8 cellular contexts compared by ENCODE assay signal in the genomic region with DNA sequence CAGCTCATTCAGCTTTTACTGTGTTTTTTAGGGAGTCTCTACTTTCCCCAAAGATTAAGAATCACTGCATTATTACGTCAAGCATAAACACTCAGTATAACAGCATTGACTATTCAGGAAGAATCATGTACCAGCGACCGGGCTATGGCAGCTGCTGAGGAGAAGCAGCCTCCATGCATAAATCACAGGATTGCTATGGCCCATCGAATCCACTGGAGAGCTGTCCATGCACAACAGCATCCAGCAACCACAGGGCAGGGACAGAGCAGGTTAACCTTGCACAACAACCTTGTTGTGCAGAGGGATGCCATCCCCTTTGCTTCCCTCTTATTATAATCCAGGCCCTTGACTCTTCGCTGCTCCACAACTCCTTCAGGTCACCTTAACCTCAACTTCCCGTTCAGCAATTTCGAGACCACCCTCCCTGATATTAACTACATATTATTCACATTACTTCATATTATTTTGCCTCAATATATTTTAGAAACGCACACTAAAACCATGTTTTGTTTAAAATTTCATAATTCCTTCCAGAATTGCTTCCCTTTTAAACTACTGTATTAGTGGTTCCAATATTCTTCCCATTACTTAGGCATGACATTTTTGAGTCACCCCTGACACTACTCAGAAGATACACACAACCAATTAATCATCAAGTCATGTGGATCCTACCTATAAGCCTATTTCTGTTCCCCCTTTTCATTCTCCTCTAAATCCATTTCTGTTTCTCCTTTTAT. TPM values are rescaled to one million over a fixed set of nuclear protein-coding genes. Genes with fewer than 3 reads are reported as not detected.
DNase-seq lines count a peak whose midpoint lies in the region; ATAC-seq and TF ChIP-seq lines count a peak whose summit lies in the region.

No MANE protein-coding gene starts in this region.

- no peak for ATAC-seq in Right ventricle myocardium inferior
- no peak for ATAC-seq in thoracic aorta (ENCODE audit: insufficient number of reproducible peaks, low FRiP score, low read depth)
- ATAC-seq in HG03520 (IDR thresholded peaks at IDR 0.05; ENCODE audit: unreplicated experiment), result no peak

- peaks cover 65% of the 10 kb centered on the region for H3K4me1 Mint-ChIP-seq in activated CD4-positive, alpha-beta memory T cell treated with anti-CD3 and anti-CD28 coated beads, Interleukin-2, amount 10 ng/mL, durations not matched to agents 7 days and 5 days

- POLR2A ChIA-PET in activated CD4-positive, alpha-beta memory T cell treated with anti-CD3 and anti-CD28 coated beads, Interleukin-2, amount 10 ng/mL, durations not matched to agents 7 days and 5 days (lab: Charles Lee), result interaction anchor here (0.7 to 4.8 kb wide), 7 partner anchors 11 to 378 kb away, joined by 3 to 31 read pairs (median 5); a partner anchor contains a TSS

- H3K27ac Mint-ChIP-seq in activated CD4-positive, alpha-beta memory T cell treated with anti-CD3 and anti-CD28 coated beads, Interleukin-2, amount 10 ng/mL, durations not matched to agents 7 days and 5 days, result peak overlapping the region; percentile 99

- H3K27ac ChIP-seq in left ventricle myocardium inferior (replicated peaks) (peak overlapping the region; percentile 79), thoracic aorta (peak overlapping the region; percentile 67 to 74)

- no peaks in the 10 kb centered on the region for H3K27me3 ChIP-seq in left ventricle myocardium inferior (ENCODE audit: low read depth)
- no peaks in the 10 kb centered on the region for H3K27me3 ChIP-seq in thoracic aorta (replicated peaks; ENCODE audit: insufficient read depth)

- TF ChIP-seq CTCF in left ventricle myocardium inferior (IDR thresholded peaks at IDR 0.05; ENCODE audit: borderline replicate concordance) (no peak), thoracic aorta (IDR thresholded peaks at IDR 0.05) (no peak)

- intact Hi-C loops in left ventricle myocardium inferior (cut with micrococcal nuclease) (no loop called here), Right ventricle myocardium inferior (cut with DNase I) (loop anchor here (1.0 to 10.0 kb wide), 3 partner anchors 33 to 158 kb away; a partner anchor contains a TSS), posterior vena cava (cut with DNase I) (no loop called here)

- no peaks in the 10 kb centered on the region for H3K27me3 Mint-ChIP-seq in activated CD4-positive, alpha-beta memory T cell treated with anti-CD3 and anti-CD28 coated beads, Interleukin-2, amount 10 ng/mL, durations not matched to agents 7 days and 5 days

- peaks cover 30% of the 10 kb centered on the region for H3K36me3 ChIP-seq in left ventricle myocardium inferior
- peaks cover 5% of the 10 kb centered on the region for H3K36me3 ChIP-seq in thoracic aorta

- no peaks in the 10 kb centered on the region for H3K9me3 Mint-ChIP-seq in activated CD4-positive, alpha-beta memory T cell treated with anti-CD3 and anti-CD28 coated beads, Interleukin-2, amount 10 ng/mL, durations not matched to agents 7 days and 5 days

- CTCF ChIA-PET in activated CD4-positive, alpha-beta memory T cell treated with anti-CD3 and anti-CD28 coated beads, Interleukin-2, amount 10 ng/mL, durations not matched to agents 7 days and 5 days (lab: Charles Lee), result interaction anchor here (0.7 to 1.3 kb wide), 2 partner anchors 152 to 498 kb away, joined by 4 to 8 read pairs; no protein-coding TSS in a partner anchor

- no peaks in the 10 kb centered on the region for H3K9me3 ChIP-seq in left ventricle myocardium inferior (replicated peaks)
- no peaks in the 10 kb centered on the region for H3K9me3 ChIP-seq in iPS-18c (ENCODE audit: control insufficient read depth, insufficient read depth, low read length)
- no peaks in the 10 kb centered on the region for H3K9me3 ChIP-seq in thoracic aorta

- H3K4me3 Mint-ChIP-seq in activated CD4-positive, alpha-beta memory T cell treated with anti-CD3 and anti-CD28 coated beads, Interleukin-2, amount 10 ng/mL, durations not matched to agents 7 days and 5 days, result peak overlapping the region; percentile 94

- H3K4me3 ChIP-seq in left ventricle myocardium inferior (peak overlapping the region; percentile 79), iPS-18c (ENCODE audit: insufficient read depth, low read depth, low read length) (peak overlapping the region; percentile 91), thoracic aorta (peak overlapping the region; percentile 96)

- peaks cover 42% of the 10 kb centered on the region for H3K4me1 ChIP-seq in left ventricle myocardium inferior
- H3K4me1 ChIP-seq in thoracic aorta (ENCODE audit: control insufficient read depth in 1 of 2, low read depth in 2 of 2), result peaks cover 8 to 31% of the 10 kb centered on the region in 2 donors

- DNase-seq in left ventricle myocardium inferior (no peak), Right ventricle myocardium inferior (ENCODE audit: missing footprints) (no peak), thoracic aorta (ENCODE audit: low spot score) (no peak), SHP77 treated with DMSO at 0.1 percent for 48 hours (lab: John Stamatoyannopoulos, UW) (no peak), posterior vena cava (ENCODE audit: low spot score) (no peak)
- DNase-seq in activated CD4-positive, alpha-beta memory T cell treated with anti-CD3 and anti-CD28 coated beads, Interleukin-2, amount 10 ng/mL, durations not matched to agents 7 days and 5 days, result no peak

- H3K36me3 Mint-ChIP-seq in activated CD4-positive, alpha-beta memory T cell treated with anti-CD3 and anti-CD28 coated beads, Interleukin-2, amount 10 ng/mL, durations not matched to agents 7 days and 5 days (ENCODE audit: low read depth), result peaks cover 50% of the 10 kb centered on the region

RNA-seq across cellular contexts. Expression of a gene that starts 1.0 kb away (rescaled TPM):
- 54.2 TPM for total RNA-seq in left ventricle myocardium inferior
- total RNA-seq in Right ventricle myocardium inferior, result 54.7 TPM
- 100 to 1,000 TPM; 145 to 152 TPM for total RNA-seq in activated CD4-positive, alpha-beta memory T cell treated with anti-CD3 and anti-CD28 coated beads, Interleukin-2, amount 10 ng/mL, durations not matched to agents 7 days and 5 days
- total RNA-seq in thoracic aorta, result 100 to 1,000 TPM in 1 of 2 donors, 10 to 100 TPM in 1; 79.3 to 150 TPM
- 10 to 100 TPM; 82.6 to 87.1 TPM for total RNA-seq in posterior vena cava

RNA-seq across cellular contexts. Expression of a gene that starts 32.6 kb away (rescaled TPM):
- 12.7 TPM for total RNA-seq in left ventricle myocardium inferior
- total RNA-seq in Right ventricle myocardium inferior, result 14.2 TPM
- 10 to 100 TPM; 48.0 to 48.9 TPM for total RNA-seq in activated CD4-positive, alpha-beta memory T cell treated with anti-CD3 and anti-CD28 coated beads, Interleukin-2, amount 10 ng/mL, durations not matched to agents 7 days and 5 days
- 10 to 100 TPM; 33.6 to 49.1 TPM for total RNA-seq in thoracic aorta
- 10 to 100 TPM; 24.0 to 30.6 TPM for total RNA-seq in posterior vena cava

RNA-seq across cellular contexts. Expression of a gene that starts 33.2 kb away (rescaled TPM):
- 5.4 TPM for total RNA-seq in left ventricle myocardium inferior
- total RNA-seq in Right ventricle myocardium inferior, result 3.3 TPM
- 10 to 100 TPM; 18.8 to 22.0 TPM for total RNA-seq in activated CD4-positive, alpha-beta memory T cell treated with anti-CD3 and anti-CD28 coated beads, Interleukin-2, amount 10 ng/mL, durations not matched to agents 7 days and 5 days
- 10 to 100 TPM in 1 of 2 donors, 1 to 10 TPM in 1; 3.8 to 13.6 TPM for total RNA-seq in thoracic aorta
- total RNA-seq in posterior vena cava, result 1 to 10 TPM; 3.5 to 4.5 TPM
